ENCODE assay signal across 8 cellular contexts in the genomic region with DNA sequence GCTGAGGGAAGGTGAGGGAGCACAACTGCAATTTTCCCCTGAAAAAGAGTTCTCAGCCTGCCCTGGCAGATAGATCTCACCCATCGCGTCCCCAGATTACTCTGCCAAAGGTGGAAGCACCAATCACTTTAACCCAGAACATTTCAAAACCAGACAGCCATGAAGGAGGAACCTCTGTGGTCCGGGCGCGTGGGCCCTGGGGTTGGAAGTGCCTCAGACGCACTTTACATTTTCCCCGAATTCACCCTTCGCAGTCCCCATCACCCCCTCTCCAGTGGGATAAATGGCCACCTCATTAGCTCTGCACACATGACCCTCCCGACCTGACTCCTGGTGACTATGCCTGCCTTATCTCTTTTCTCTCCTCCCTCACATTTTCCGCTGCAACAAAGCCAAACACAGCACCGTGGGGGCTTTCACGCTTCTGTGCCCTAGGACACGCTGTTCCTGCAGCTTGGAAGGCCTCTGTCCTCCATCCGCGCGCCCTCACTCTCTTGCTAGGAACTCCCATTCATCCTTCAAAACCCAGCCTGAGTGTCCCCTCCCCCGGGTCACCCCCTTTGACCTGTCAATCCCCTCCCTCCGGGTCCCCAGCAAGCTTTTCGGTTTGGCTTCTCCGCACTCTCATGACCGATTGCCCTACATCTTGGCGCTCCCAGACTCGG.
DNase-seq lines count a peak whose midpoint lies in the region; ATAC-seq, FAIRE-seq and TF ChIP-seq lines count a peak whose summit lies in the region.
"Not testable (repeated sequence)": the region's sequence is repeated elsewhere in the genome, so short reads cannot be mapped to it uniquely, and the experiment has no call there.

No MANE protein-coding gene starts in this region.

- H3K9me2 ChIP-seq in OCI-LY7 (ENCODE audit: insufficient read depth, low read length) = not testable (repeated sequence)

- peak in 1 of 2 experiments; percentile 4; a peak in 3 of 6 replicates for ATAC-seq in A549
- ATAC-seq in activated T-cell treated with anti-CD3 and anti-CD28 coated beads, Interleukin-2, amount 50 U/mL, for 4 hours = not testable (repeated sequence)

- not testable (repeated sequence) for TF ChIP-seq EP300 in A549 (IDR thresholded peaks at IDR 0.05)

- not testable (repeated sequence) for H3K4me1 Mint-ChIP-seq in activated T-cell treated with anti-CD3 and anti-CD28 coated beads, Interleukin-2, amount 50 U/mL, for 4 hours (ENCODE audit: low read depth); neural progenitor cell

- H3K4me3 Mint-ChIP-seq in activated T-cell treated with anti-CD3 and anti-CD28 coated beads, Interleukin-2, amount 50 U/mL, for 4 hours = peak overlapping the region; percentile 75
- not testable (repeated sequence) for H3K4me3 Mint-ChIP-seq in neural progenitor cell

- DNase-seq in A549 (ENCODE audit: low read depth in 1 of 2, low spot score in 1 of 2); H7; OCI-LY7 (ENCODE audit: low spot score); activated T-cell treated with anti-CD3 and anti-CD28 coated beads, Interleukin-2, amount 50 U/mL, for 4 hours; iPS DF 6.9 (ENCODE audit: low read depth, low spot score); neural progenitor cell (ENCODE audit: low spot score): not testable (repeated sequence)
- DNase-seq in stimulated activated CD8-positive, alpha-beta memory T cell treated with anti-CD3 and anti-CD28 coated beads, Interleukin-4, amount 100 ng/mL, for 48 hours = peak; percentile 28

- peak overlapping the region; percentile 48; the same call in 1 of the 3 replicates for H3K4me2 ChIP-seq in A549
- peak overlapping the region; percentile 53; the same call in 1 of the 2 replicates for H3K4me2 ChIP-seq in OCI-LY7 (ENCODE audit: low read length)
- H3K4me2 ChIP-seq in neural progenitor cell = peak overlapping the region; percentile 58

- not testable (repeated sequence) for FAIRE-seq in A549 (lab: Jason Lieb, UNC)

- H3K79me2 ChIP-seq in OCI-LY7 (ENCODE audit: insufficient read depth, low read depth, low read length); neural progenitor cell (ENCODE audit: low read depth): not testable (repeated sequence)

- H2AFZ ChIP-seq in OCI-LY7 (ENCODE audit: low read length); neural progenitor cell (replicated peaks): not testable (repeated sequence)

- WGBS in A549 (ENCODE audit: missing lambda C conversion rate) = 67% methylated on average over 8 of the region's 23 CpGs
- 6 to 7% methylated on average over 4 to 5 of the region's 23 CpGs for WGBS in ectodermal cell, 2 experiments
- no CpG with 5 or more reads among the region's 23 CpGs for WGBS in iPS DF 6.9 (ENCODE audit: insufficient coverage, insufficient read length)

- H3K9me3 ChIP-seq in A549; OCI-LY7 (ENCODE audit: low read length); ectodermal cell (ENCODE audit: control insufficient read depth, low read length); iPS DF 6.9 (ENCODE audit: control insufficient read depth, insufficient read depth, low read length); neural progenitor cell (ENCODE audit: low read depth): not testable (repeated sequence)

- not testable (repeated sequence) for H3K27ac Mint-ChIP-seq in neural progenitor cell

- H3K36me3 Mint-ChIP-seq in activated T-cell treated with anti-CD3 and anti-CD28 coated beads, Interleukin-2, amount 50 U/mL, for 4 hours (ENCODE audit: insufficient read depth); neural progenitor cell: not testable (repeated sequence)

- not testable (repeated sequence) for H4K20me1 ChIP-seq in OCI-LY7 (ENCODE audit: insufficient read depth, low read length); neural progenitor cell (ENCODE audit: low read depth)

- not testable (repeated sequence) for H3K9ac ChIP-seq in neural progenitor cell

- H3K4me3 ChIP-seq in A549 (peak overlapping the region; percentile 50; the same call in 1 of the 3 replicates), H7 (ENCODE audit: insufficient read depth, low read depth, low read length) (peak overlapping the region; percentile 28; the same call in 1 of the 2 replicates), OCI-LY7 (ENCODE audit: low read depth, low read length, poor library complexity, severe bottlenecking) (peak overlapping the region; percentile 48), ectodermal cell (ENCODE audit: insufficient read depth, low read depth, low read length) (peak overlapping the region; percentile 27), iPS DF 6.9 (ENCODE audit: low read length) (peak overlapping the region; percentile 24; the same call in 1 of the 2 replicates), neural progenitor cell (peak overlapping the region; percentile 49)

- CTCF ChIA-PET in A549 (lab: Yijun Ruan, JAX); OCI-LY7 (lab: Charles Lee; ENCODE audit: unreplicated experiment): not testable (repeated sequence)

- intact Hi-C loops in OCI-LY7 (cut with micrococcal nuclease; ENCODE audit: unreplicated experiment) = not testable (repeated sequence)

- TF ChIP-seq RAD21 in A549 (conservative IDR thresholded peaks at IDR 0.05 in 1 of 2, IDR thresholded peaks at IDR 0.05 in 1 of 2) = not testable (repeated sequence)

- BruUV-seq in OCI-LY7 (replicated peaks; lab: Mats Ljungman, UMichigan) = not testable (repeated sequence)

- TF ChIP-seq POLR2A in A549 (IDR thresholded peaks at IDR 0.05; ENCODE audit: low read length) = not testable (repeated sequence)

- H3K27me3 ChIP-seq in H7 (ENCODE audit: control insufficient read depth, insufficient read depth, low read length); ectodermal cell (ENCODE audit: control insufficient read depth, insufficient read depth, low read length, poor library complexity, severe bottlenecking); iPS DF 6.9 (ENCODE audit: control insufficient read depth, insufficient read depth, low read length); neural progenitor cell: not testable (repeated sequence)

- not testable (repeated sequence) for H3K4me1 ChIP-seq in A549; OCI-LY7 (ENCODE audit: insufficient read depth, low read length, poor library complexity, severe bottlenecking); ectodermal cell (ENCODE audit: control insufficient read depth, insufficient read depth, low read length); iPS DF 6.9 (ENCODE audit: control insufficient read depth, insufficient read depth, low read length); neural progenitor cell

- H3F3A ChIP-seq in neural progenitor cell (ENCODE audit: low read depth) = not testable (repeated sequence)

- H3K27ac ChIP-seq in A549; OCI-LY7 (ENCODE audit: low read depth, low read length, poor library complexity, severe bottlenecking); ectodermal cell (ENCODE audit: insufficient read depth, low read depth, low read length, poor library complexity, severe bottlenecking); iPS DF 6.9 (ENCODE audit: low read length); neural progenitor cell: not testable (repeated sequence)

- H3K36me3 ChIP-seq in H7 (replicated peaks; ENCODE audit: control insufficient read depth, insufficient read depth, low read length); OCI-LY7 (ENCODE audit: insufficient read depth, low read length); ectodermal cell (ENCODE audit: control insufficient read depth, insufficient read depth, low read length); iPS DF 6.9 (ENCODE audit: control insufficient read depth, insufficient read depth, low read length); neural progenitor cell: not testable (repeated sequence)

- not testable (repeated sequence) for H3K9me3 Mint-ChIP-seq in activated T-cell treated with anti-CD3 and anti-CD28 coated beads, Interleukin-2, amount 50 U/mL, for 4 hours; neural progenitor cell

- TF ChIP-seq CTCF in A549 (IDR thresholded peaks at IDR 0.05); OCI-LY7 (conservative IDR thresholded peaks at IDR 0.05; ENCODE audit: low read length); neural progenitor cell (IDR thresholded peaks at IDR 0.05): not testable (repeated sequence)

- POLR2A ChIA-PET in A549 (lab: Yijun Ruan, JAX) = not testable (repeated sequence)
- POLR2A ChIA-PET in OCI-LY7 (lab: Charles Lee) = interaction anchor here (0.6 kb wide), 1 partner anchor 193 kb away, joined by 3 read pairs; no protein-coding TSS in a partner anchor

- H3K27me3 Mint-ChIP-seq in activated T-cell treated with anti-CD3 and anti-CD28 coated beads, Interleukin-2, amount 50 U/mL, for 4 hours (ENCODE audit: low read depth); neural progenitor cell (ENCODE audit: insufficient read depth, low read depth): not testable (repeated sequence)
